In the genomic region with DNA sequence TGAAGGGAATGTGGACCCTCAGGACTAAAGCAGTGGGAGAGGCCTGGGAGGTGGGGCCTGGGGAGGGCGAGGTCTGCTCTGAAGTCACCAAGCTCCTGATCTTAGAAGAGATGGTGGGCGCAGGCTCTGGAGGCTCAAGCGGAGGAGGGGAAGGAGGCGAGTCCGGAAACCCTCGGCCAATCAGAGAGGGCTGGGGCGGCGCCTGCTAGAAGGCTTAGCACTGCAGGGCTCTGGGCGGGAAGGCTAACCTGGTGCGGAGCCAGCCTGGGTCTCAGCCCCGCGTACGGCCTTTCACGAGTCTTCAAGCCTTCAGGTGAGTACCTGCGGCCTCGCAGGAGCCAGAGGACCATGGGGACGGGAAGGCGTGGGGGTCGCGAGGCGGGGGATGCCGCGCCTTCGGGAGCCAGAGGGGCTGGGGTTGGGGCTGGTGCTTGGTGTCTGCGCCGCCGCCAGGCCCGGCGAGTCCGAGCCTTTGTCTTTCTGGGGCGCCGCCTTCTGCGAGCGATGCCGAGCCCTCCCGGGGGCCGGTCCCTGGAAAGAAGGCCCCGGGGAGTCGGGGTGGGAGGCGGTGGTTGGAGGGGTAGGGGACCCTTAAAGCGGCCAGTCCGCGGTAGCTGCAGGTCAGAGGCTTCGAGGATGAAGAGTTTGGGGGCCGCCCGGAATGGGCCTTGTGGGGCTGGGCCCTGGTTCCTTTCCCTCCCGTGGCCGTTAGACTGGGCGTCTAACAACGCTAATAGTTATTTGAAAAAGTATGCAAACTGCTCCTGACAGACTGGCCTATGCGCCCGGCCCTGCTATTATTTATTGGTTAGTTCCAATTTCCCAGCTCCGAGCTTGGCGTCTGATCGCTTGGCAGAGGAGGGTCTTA, we compare ENCODE assay signal across 9 cellular contexts. TPM values are rescaled to one million over a fixed set of nuclear protein-coding genes. Genes with fewer than 3 reads are reported as not detected.
DNase-seq lines count a peak whose midpoint lies in the region; ATAC-seq and TF ChIP-seq lines count a peak whose summit lies in the region.
"Not testable (repeated sequence)": the region's sequence is repeated elsewhere in the genome, so short reads cannot be mapped to it uniquely, and the experiment has no call there.
"Had no signal": no experiment of that assay in that cellular context is flagged by ENCODE, and none has a peak within 500 bp of the region (broad histone marks: within the 10 kb centered on the region; RNA-seq: fewer than 3 reads in every experiment).

A gene (plus strand): TSS at position 217 of the 868 bp plus-strand sequence.

- not testable (repeated sequence) for H3K36me3 ChIP-seq in mucosa of descending colon (ENCODE audit: low read depth); upper lobe of right lung

- H3K9me3 Mint-ChIP-seq in activated B cell treated with CpG ODN at 0.5 μM for 24 hours, result not testable (repeated sequence)

- H3K9me3 ChIP-seq in mucosa of descending colon, upper lobe of right lung: not testable (repeated sequence)

- intact Hi-C loops in activated B cell treated with CpG ODN at 0.5 μM for 24 hours (cut with micrococcal nuclease); mucosa of descending colon (cut with DNase I, micrococcal nuclease); upper lobe of right lung (cut with DNase I): not testable (repeated sequence)

- not testable (repeated sequence) for DNase-seq in activated B cell treated with CpG ODN at 0.5 μM for 24 hours; epithelial cell of proximal tubule (ENCODE audit: low read depth); mucosa of descending colon; upper lobe of right lung

- ATAC-seq in GM18873 (IDR thresholded peaks at IDR 0.05; ENCODE audit: low FRiP score, unreplicated experiment), result peak; percentile 93
- ATAC-seq in GM21528 (IDR thresholded peaks at IDR 0.05; ENCODE audit: low FRiP score, unreplicated experiment), result peak; percentile 99
- ATAC-seq in HG02885 (IDR thresholded peaks at IDR 0.05; ENCODE audit: poor library complexity, unreplicated experiment), result peak; percentile 62
- peak; percentile 84 for ATAC-seq in HG03442 (IDR thresholded peaks at IDR 0.05; ENCODE audit: unreplicated experiment)
- ATAC-seq in activated B cell treated with CpG ODN at 0.5 μM for 24 hours (ENCODE audit: low read depth), result peak; percentile 99
- ATAC-seq in mucosa of descending colon, result peak; percentile 89
- ATAC-seq in upper lobe of right lung, result peak; percentile 92

- not testable (repeated sequence) for H3K27me3 Mint-ChIP-seq in activated B cell treated with CpG ODN at 0.5 μM for 24 hours

- H3K27ac Mint-ChIP-seq in activated B cell treated with CpG ODN at 0.5 μM for 24 hours, result not testable (repeated sequence)

- CTCF ChIA-PET in activated B cell treated with CpG ODN at 0.5 μM for 24 hours (lab: Charles Lee), result not testable (repeated sequence)

- H3K4me1 ChIP-seq in mucosa of descending colon (ENCODE audit: low read depth); upper lobe of right lung: not testable (repeated sequence)

- H3K27ac ChIP-seq in upper lobe of right lung, result not testable (repeated sequence)

- H3K4me3 ChIP-seq in epithelial cell of proximal tubule (ENCODE audit: low read depth, low read length); mucosa of descending colon; upper lobe of right lung: not testable (repeated sequence)

- H3K27me3 ChIP-seq in upper lobe of right lung, result not testable (repeated sequence)

- POLR2A ChIA-PET in activated B cell treated with CpG ODN at 0.5 μM for 24 hours (lab: Charles Lee), result not testable (repeated sequence)

- not testable (repeated sequence) for H3K4me1 Mint-ChIP-seq in activated B cell treated with CpG ODN at 0.5 μM for 24 hours

- not testable (repeated sequence) for TF ChIP-seq CTCF in activated B cell treated with CpG ODN at 0.5 μM for 24 hours (IDR thresholded peaks at IDR 0.05); epithelial cell of proximal tubule (conservative IDR thresholded peaks at IDR 0.05; ENCODE audit: low read depth, low read length); mucosa of descending colon (IDR thresholded peaks at IDR 0.05); upper lobe of right lung (IDR thresholded peaks at IDR 0.05)

- not testable (repeated sequence) for H3K4me3 Mint-ChIP-seq in activated B cell treated with CpG ODN at 0.5 μM for 24 hours

- H3K36me3 Mint-ChIP-seq in activated B cell treated with CpG ODN at 0.5 μM for 24 hours (ENCODE audit: low read depth), result not testable (repeated sequence)

RNA-seq across cellular contexts. Expression of the gene that starts here (rescaled TPM):
- total RNA-seq in activated B cell treated with CpG ODN at 0.5 μM for 24 hours, result 9.6 and 9.8 TPM in 2 replicates
- total RNA-seq in epithelial cell of proximal tubule, result 13.9 and 32.8 TPM in 2 replicates
- 1 to 10 TPM in 2 of 3 donors, under 1 TPM in 1; 0.49 to 4.4 (median 2.2) TPM for total RNA-seq in mucosa of descending colon
- total RNA-seq in upper lobe of right lung, result 1.6 TPM
- total RNA-seq: G401 had no signal
